ENCODE assay signal across 29 cellular contexts in the genomic region with DNA sequence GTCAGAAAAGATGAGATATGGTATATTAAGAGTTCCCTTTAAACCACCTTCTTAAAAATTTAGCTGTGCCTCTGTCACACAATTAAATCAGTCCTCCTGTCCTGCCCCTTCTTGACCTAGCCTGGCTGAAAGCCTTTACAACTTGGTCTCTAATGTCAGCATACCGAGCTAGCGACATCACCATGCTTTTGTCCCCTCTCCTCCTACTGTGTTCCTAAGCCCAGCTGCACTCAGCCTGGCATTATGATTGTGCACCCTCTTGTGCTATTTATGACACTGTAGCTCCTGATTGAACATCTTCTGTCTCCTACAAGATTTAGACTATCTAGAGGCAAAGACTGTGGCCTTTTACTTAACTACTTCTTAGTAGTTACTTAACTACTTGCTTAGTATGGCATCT. TPM values are rescaled to one million over a fixed set of nuclear protein-coding genes. Genes with fewer than 3 reads are reported as not detected.
DNase-seq lines count a peak whose midpoint lies in the region; ATAC-seq and FAIRE-seq lines count a peak whose summit lies in the region.
"Had no signal": no experiment of that assay in that cellular context is flagged by ENCODE, and none has a peak within 500 bp of the region (broad histone marks: within the 10 kb centered on the region; RNA-seq: fewer than 3 reads in every experiment).

No MANE protein-coding gene starts in this region.

- DNase-seq in EH (ENCODE audit: low read depth) (peak; percentile 3), HTR-8/SVneo (ENCODE audit: insufficient read length, low spot score) (peak; percentile 3), iPS DF 4.7 (ENCODE audit: extremely low read depth, low spot score) (peak; percentile 11), neuronal stem cell (ENCODE audit: low spot score) (peak; percentile 38), activated T-cell treated with anti-CD3 and anti-CD28 coated beads for 4 hours (no peak)
- no peak for DNase-seq in stimulated activated naive B cell treated with anti-CD40 and anti-IgM and Interleukin-4, amounts not matched to agents 10 μg/mL and 1 μg/mL and 100 μg/mL, for 72 hours
- DNase-seq: activated CD4-positive, alpha-beta T cell treated with anti-CD3 and anti-CD28 coated beads for 48 hours; activated naive CD4-positive, alpha-beta T cell treated with anti-CD3 and anti-CD28 coated beads, Interleukin-2, amount 10 ng/mL, durations not matched to agents 7 days and 5 days; activated T-cell treated with anti-CD3 and anti-CD28 coated beads, Interleukin-2, amount 50 U/mL, for 72 hours; amygdala; CD4-positive, alpha-beta memory T cell; colonic mucosa; DMS153; effector memory CD8-positive, alpha-beta T cell; foreskin keratinocyte; GOT3; Kasumi-1; NCI-H187; NCI-H748 treated with DMSO at 0.1 percent for 48 hours; stimulated activated naive CD4-positive, alpha-beta T cell had no signal

- no peaks in the 10 kb centered on the region for H3K4me1 Mint-ChIP-seq in stimulated activated naive B cell treated with anti-CD40 and anti-IgM and Interleukin-4, amounts not matched to agents 10 μg/mL and 1 μg/mL and 100 μg/mL, for 72 hours
- H3K4me1 Mint-ChIP-seq: activated naive CD4-positive, alpha-beta T cell treated with anti-CD3 and anti-CD28 coated beads, Interleukin-2, amount 10 ng/mL, durations not matched to agents 7 days and 5 days; CD4-positive, alpha-beta memory T cell had no signal

- H3K4me3 ChIP-seq in neuronal stem cell (ENCODE audit: low read length in 2 of 2), result no peak overlapping the region
- H3K4me3 ChIP-seq: colonic mucosa, lung, thoracic aorta had no signal

- ATAC-seq in HG02623 (IDR thresholded peaks at IDR 0.05; ENCODE audit: unreplicated experiment), result no peak
- ATAC-seq in stimulated activated naive B cell treated with anti-CD40 and anti-IgM and Interleukin-4, amounts not matched to agents 10 μg/mL and 1 μg/mL and 100 μg/mL, for 72 hours (replicated peaks), result no peak
- ATAC-seq: activated T-cell treated with anti-CD3 and anti-CD28 coated beads, Interleukin-2, amount 50 U/mL, for 72 hours; effector memory CD8-positive, alpha-beta T cell; esophagus mucosa; foreskin keratinocyte; SK-N-SH treated with all-trans-retinoic acid at 6 μM for 48 hours had no signal

- H2BK12ac ChIP-seq in neuronal stem cell (ENCODE audit: low read length), result no peak overlapping the region

- no peak overlapping the region for H2AK5ac ChIP-seq in neuronal stem cell (ENCODE audit: low read depth, low read length)

- H3K27me3 Mint-ChIP-seq in stimulated activated naive B cell treated with anti-CD40 and anti-IgM and Interleukin-4, amounts not matched to agents 10 μg/mL and 1 μg/mL and 100 μg/mL, for 72 hours, result no peaks in the 10 kb centered on the region
- H3K27me3 Mint-ChIP-seq: activated naive CD4-positive, alpha-beta T cell treated with anti-CD3 and anti-CD28 coated beads, Interleukin-2, amount 10 ng/mL, durations not matched to agents 7 days and 5 days had no signal

- H3K4me3 Mint-ChIP-seq in stimulated activated naive B cell treated with anti-CD40 and anti-IgM and Interleukin-4, amounts not matched to agents 10 μg/mL and 1 μg/mL and 100 μg/mL, for 72 hours, result no peak overlapping the region
- H3K4me3 Mint-ChIP-seq: activated naive CD4-positive, alpha-beta T cell treated with anti-CD3 and anti-CD28 coated beads, Interleukin-2, amount 10 ng/mL, durations not matched to agents 7 days and 5 days; activated T-cell treated with anti-CD3 and anti-CD28 coated beads, Interleukin-2, amount 50 U/mL, for 72 hours; CD4-positive, alpha-beta memory T cell; effector memory CD8-positive, alpha-beta T cell had no signal

- no peak overlapping the region for H3K9ac ChIP-seq in neuronal stem cell (ENCODE audit: low read depth, low read length, poor library complexity)

- H3K4me1 ChIP-seq in neuronal stem cell (ENCODE audit: control insufficient read depth in 2 of 2, insufficient read depth in 1 of 2, low read depth in 1 of 2, low read length in 2 of 2), result peaks cover 3 to 6% of the 10 kb centered on the region in 2 donors
- H3K4me1 ChIP-seq: colonic mucosa, foreskin keratinocyte had no signal

- no peak for FAIRE-seq in HTR-8/SVneo (lab: Jason Lieb, UNC)
- FAIRE-seq: bronchial epithelial cell, GM18507, keratinocyte had no signal

- no peak overlapping the region for H2AFZ ChIP-seq in neuronal stem cell (ENCODE audit: low read length)

- H3K23ac ChIP-seq in neuronal stem cell (ENCODE audit: low read depth, low read length, poor library complexity), result no peak overlapping the region

- H3K27ac ChIP-seq in neuronal stem cell (replicated peaks; ENCODE audit: low read length), result peak overlapping the region; percentile 37
- H3K27ac ChIP-seq: colonic mucosa, foreskin keratinocyte, RWPE1, thoracic aorta had no signal

- H4K8ac ChIP-seq in neuronal stem cell (ENCODE audit: low read depth, low read length), result no peak overlapping the region

- no peak overlapping the region for H3K18ac ChIP-seq in neuronal stem cell (ENCODE audit: low read length)

- no peaks in the 10 kb centered on the region for H3K27me3 ChIP-seq in neuronal stem cell (ENCODE audit: control insufficient read depth in 3 of 3, insufficient read depth in 3 of 3, low read depth in 1 of 3, low read length in 3 of 3)
- H3K27me3 ChIP-seq: colonic mucosa had no signal

- no peak overlapping the region for H2BK5ac ChIP-seq in neuronal stem cell (ENCODE audit: low read length)

- no peak overlapping the region for H2BK15ac ChIP-seq in neuronal stem cell (ENCODE audit: low read length)

- no peak overlapping the region for H3K4ac ChIP-seq in neuronal stem cell (ENCODE audit: low read length)

- H3K14ac ChIP-seq in neuronal stem cell (ENCODE audit: low read length), result no peak overlapping the region

- no peak overlapping the region for H3K4me2 ChIP-seq in neuronal stem cell (ENCODE audit: insufficient read depth, low read length, poor library complexity, severe bottlenecking)

- no CpG with 5 or more reads among the region's 2 CpGs for WGBS in neuronal stem cell (ENCODE audit: extremely low coverage in 2 of 2, insufficient read length in 2 of 2, insufficient replicate concordance in 1 of 2), 2 donors

- H4K91ac ChIP-seq in neuronal stem cell (ENCODE audit: low read depth, low read length, poor library complexity), result no peak overlapping the region

- no peaks in the 10 kb centered on the region for H3K36me3 ChIP-seq in neuronal stem cell (replicated peaks in 1 of 2; ENCODE audit: control insufficient read depth in 2 of 2, insufficient read depth in 2 of 2, low read length in 2 of 2)
- H3K36me3 ChIP-seq: colonic mucosa, thoracic aorta had no signal

- H3K27ac Mint-ChIP-seq in stimulated activated naive B cell treated with anti-CD40 and anti-IgM and Interleukin-4, amounts not matched to agents 10 μg/mL and 1 μg/mL and 100 μg/mL, for 72 hours, result no peak overlapping the region
- H3K27ac Mint-ChIP-seq: activated naive CD4-positive, alpha-beta T cell treated with anti-CD3 and anti-CD28 coated beads, Interleukin-2, amount 10 ng/mL, durations not matched to agents 7 days and 5 days; activated T-cell treated with anti-CD3 and anti-CD28 coated beads, Interleukin-2, amount 50 U/mL, for 72 hours; CD4-positive, alpha-beta memory T cell; effector memory CD8-positive, alpha-beta T cell had no signal

- H3K79me1 ChIP-seq in neuronal stem cell (ENCODE audit: low read depth, low read length), result no peaks in the 10 kb centered on the region

- no peaks in the 10 kb centered on the region for H3K9me3 ChIP-seq in neuronal stem cell (replicated peaks in 1 of 2; ENCODE audit: control insufficient read depth in 2 of 2, insufficient read depth in 1 of 2, low read depth in 1 of 2, low read length in 2 of 2)
- H3K9me3 ChIP-seq: colonic mucosa, thoracic aorta had no signal

- H2BK120ac ChIP-seq in neuronal stem cell (ENCODE audit: low read depth, low read length), result no peak overlapping the region

- H3K36me3 Mint-ChIP-seq in stimulated activated naive B cell treated with anti-CD40 and anti-IgM and Interleukin-4, amounts not matched to agents 10 μg/mL and 1 μg/mL and 100 μg/mL, for 72 hours, result no peaks in the 10 kb centered on the region
- H3K36me3 Mint-ChIP-seq: activated naive CD4-positive, alpha-beta T cell treated with anti-CD3 and anti-CD28 coated beads, Interleukin-2, amount 10 ng/mL, durations not matched to agents 7 days and 5 days; CD4-positive, alpha-beta memory T cell had no signal

- H3K9me3 Mint-ChIP-seq in stimulated activated naive B cell treated with anti-CD40 and anti-IgM and Interleukin-4, amounts not matched to agents 10 μg/mL and 1 μg/mL and 100 μg/mL, for 72 hours, result no peaks in the 10 kb centered on the region
- H3K9me3 Mint-ChIP-seq: activated naive CD4-positive, alpha-beta T cell treated with anti-CD3 and anti-CD28 coated beads, Interleukin-2, amount 10 ng/mL, durations not matched to agents 7 days and 5 days; activated T-cell treated with anti-CD3 and anti-CD28 coated beads, Interleukin-2, amount 50 U/mL, for 72 hours; CD4-positive, alpha-beta memory T cell; effector memory CD8-positive, alpha-beta T cell had no signal

RNA-seq across cellular contexts. Expression of gene TDRD1, which starts 29.2 kb away (rescaled TPM):
- polyA plus RNA-seq in neuronal stem cell (2013, experiment 1 of 2), result not detected
- polyA plus RNA-seq in neuronal stem cell (2013, experiment 2 of 2), result not detected
- polyA plus RNA-seq: foreskin keratinocyte had no signal

RNA-seq across cellular contexts. Expression of gene VWA2, which starts 30.7 kb away (rescaled TPM):
- polyA plus RNA-seq in neuronal stem cell (2013, experiment 1 of 2), result 0.08 TPM
- polyA plus RNA-seq in neuronal stem cell (2013, experiment 2 of 2), result 0.07 TPM
- polyA plus RNA-seq: CD4-positive, alpha-beta memory T cell had no signal

RNA-seq across cellular contexts. Expression of gene CCDC186, which starts 34.3 kb away (rescaled TPM):
- polyA plus RNA-seq in neuronal stem cell (2013, experiment 1 of 2), result 6.5 TPM
- 7.1 TPM for polyA plus RNA-seq in neuronal stem cell (2013, experiment 2 of 2)

Comparison
In these comparisons a context has a peak if more than half of its experiments do, and no peak if none do; other contexts are left out.
1. DNase-seq: peak in EH (single experiment), HTR-8/SVneo (single experiment), iPS DF 4.7 (single experiment) and neuronal stem cell (single experiment); none in stimulated activated naive B cell treated with anti-CD40 and anti-IgM and Interleukin-4, amounts not matched to agents 10 μg/mL and 1 μg/mL and 100 μg/mL, for 72 hours (single experiment) and activated T-cell treated with anti-CD3 and anti-CD28 coated beads for 4 hours (single experiment).